ENCODE assay signal across 17 cellular contexts in genomic region chr6:116271309-116271708, GRCh38. TPM values are rescaled to one million over a fixed set of nuclear protein-coding genes. Genes with fewer than 3 reads are reported as not detected.
DNase-seq lines count a peak whose midpoint lies in the region; ATAC-seq lines count a peak whose summit lies in the region.
"Had no signal": no experiment of that assay in that cellular context is flagged by ENCODE, and none has a peak within 500 bp of the region (broad histone marks: within the 10 kb centered on the region; RNA-seq: fewer than 3 reads in every experiment).

No MANE protein-coding gene starts in this region.

- peak overlapping the region; percentile 31 for H3K27ac ChIP-seq in naive thymus-derived CD4-positive, alpha-beta T cell (ENCODE audit: low read depth, low read length)
- H3K27ac ChIP-seq: 22Rv1, PC-9 had no signal

- H3K9me3 ChIP-seq in naive thymus-derived CD4-positive, alpha-beta T cell (ENCODE audit: control insufficient read depth in 2 of 3, low read length in 3 of 3): no peaks in the 10 kb centered on the region
- H3K9me3 ChIP-seq: BE2C had no signal

- CTCF ChIA-PET in naive thymus-derived CD4-positive, alpha-beta T cell (lab: Charles Lee): interaction anchor here (0.9 kb wide), 1 partner anchor 264 kb away, joined by 3 read pairs; no protein-coding TSS in a partner anchor

- H3K27me3 ChIP-seq in naive thymus-derived CD4-positive, alpha-beta T cell (ENCODE audit: control insufficient read depth in 2 of 2, insufficient read depth in 2 of 2, low read length in 2 of 2): no peaks in the 10 kb centered on the region
- H3K27me3 ChIP-seq: BE2C had no signal

- H3K9me3 Mint-ChIP-seq in activated T-cell treated with anti-CD3 and anti-CD28 coated beads, Interleukin-2, amount 50 U/mL, for 24 hours: no peaks in the 10 kb centered on the region
- H3K9me3 Mint-ChIP-seq in activated T-cell treated with anti-CD3 and anti-CD28 coated beads, Interleukin-2, amount 50 U/mL, for 4 hours: no peaks in the 10 kb centered on the region
- no peaks in the 10 kb centered on the region for H3K9me3 Mint-ChIP-seq in activated T-helper 17 cell treated with anti-CD3 and anti-CD28 coated beads, Interleukin-2, amount 50 U/mL, for 72 hours
- H3K9me3 Mint-ChIP-seq in naive thymus-derived CD4-positive, alpha-beta T cell: no peaks in the 10 kb centered on the region
- H3K9me3 Mint-ChIP-seq: HFFc6 had no signal

- no peak for DNase-seq in activated T-cell treated with anti-CD3 and anti-CD28 coated beads, Interleukin-2, amount 50 U/mL, for 24 hours
- no peak for DNase-seq in activated T-cell treated with anti-CD3 and anti-CD28 coated beads, Interleukin-2, amount 50 U/mL, for 4 hours
- DNase-seq in ELF-1 (ENCODE audit: low read depth, low spot score) (peak; percentile 32), COLO829 (ENCODE audit: low spot score) (no peak), NCI-H2029 (lab: John Stamatoyannopoulos, UW) (no peak), globus pallidus (ENCODE audit: low spot score) (no peak)
- no peak for DNase-seq in naive thymus-derived CD4-positive, alpha-beta T cell
- DNase-seq: BE2C, DMS 273 treated with DMSO at 0.1 percent for 48 hours, HFFc6, NCI-H1092, NCI-H146, NCI-H2081 treated with DMSO at 0.1 percent for 48 hours, NCI-H524, PC-9 had no signal

- H3K27me3 Mint-ChIP-seq in activated T-cell treated with anti-CD3 and anti-CD28 coated beads, Interleukin-2, amount 50 U/mL, for 24 hours: no peaks in the 10 kb centered on the region
- no peaks in the 10 kb centered on the region for H3K27me3 Mint-ChIP-seq in activated T-cell treated with anti-CD3 and anti-CD28 coated beads, Interleukin-2, amount 50 U/mL, for 4 hours (ENCODE audit: low read depth)
- H3K27me3 Mint-ChIP-seq in activated T-helper 17 cell treated with anti-CD3 and anti-CD28 coated beads, Interleukin-2, amount 50 U/mL, for 72 hours: no peaks in the 10 kb centered on the region
- H3K27me3 Mint-ChIP-seq in naive thymus-derived CD4-positive, alpha-beta T cell: no peaks in the 10 kb centered on the region

- intact Hi-C loops in naive thymus-derived CD4-positive, alpha-beta T cell (cut with micrococcal nuclease): loop anchor here in 1 of 2 donors (10.0 kb wide), 1 partner anchor 1403 kb away; the partner anchor contains the start of gene NUS1

- peaks cover 52% of the 10 kb centered on the region for H3K4me1 Mint-ChIP-seq in activated T-cell treated with anti-CD3 and anti-CD28 coated beads, Interleukin-2, amount 50 U/mL, for 24 hours (ENCODE audit: low read depth)
- peaks cover 39% of the 10 kb centered on the region for H3K4me1 Mint-ChIP-seq in activated T-cell treated with anti-CD3 and anti-CD28 coated beads, Interleukin-2, amount 50 U/mL, for 4 hours (ENCODE audit: low read depth)
- H3K4me1 Mint-ChIP-seq in activated T-helper 17 cell treated with anti-CD3 and anti-CD28 coated beads, Interleukin-2, amount 50 U/mL, for 72 hours: peaks cover 25% of the 10 kb centered on the region
- H3K4me1 Mint-ChIP-seq in naive thymus-derived CD4-positive, alpha-beta T cell: peaks cover 15 to 69% (median 60%) of the 10 kb centered on the region in 7 donors

- H3K27ac Mint-ChIP-seq in activated T-cell treated with anti-CD3 and anti-CD28 coated beads, Interleukin-2, amount 50 U/mL, for 24 hours: peak overlapping the region; percentile 62
- peak overlapping the region; percentile 52 for H3K27ac Mint-ChIP-seq in activated T-helper 17 cell treated with anti-CD3 and anti-CD28 coated beads, Interleukin-2, amount 50 U/mL, for 72 hours
- peak overlapping the region in 5 of 9 donors; percentile 4 to 63 (median 60) for H3K27ac Mint-ChIP-seq in naive thymus-derived CD4-positive, alpha-beta T cell
- H3K27ac Mint-ChIP-seq: HFFc6 had no signal

- POLR2A ChIA-PET in naive thymus-derived CD4-positive, alpha-beta T cell (lab: Charles Lee): interaction anchor here (1.6 to 3.9 kb wide), 2 partner anchors 8 to 17 kb away, joined by 7 to 41 read pairs; partner anchors contain the start of genes TSPYL1 and TSPYL4

- no peak overlapping the region for H3K4me3 Mint-ChIP-seq in activated T-cell treated with anti-CD3 and anti-CD28 coated beads, Interleukin-2, amount 50 U/mL, for 24 hours
- no peak overlapping the region for H3K4me3 Mint-ChIP-seq in activated T-cell treated with anti-CD3 and anti-CD28 coated beads, Interleukin-2, amount 50 U/mL, for 4 hours
- H3K4me3 Mint-ChIP-seq in activated T-helper 17 cell treated with anti-CD3 and anti-CD28 coated beads, Interleukin-2, amount 50 U/mL, for 72 hours: no peak overlapping the region
- H3K4me3 Mint-ChIP-seq in naive thymus-derived CD4-positive, alpha-beta T cell: no peak overlapping the region
- H3K4me3 Mint-ChIP-seq: HFFc6 had no signal

- no peak for ATAC-seq in activated T-cell treated with anti-CD3 and anti-CD28 coated beads, Interleukin-2, amount 50 U/mL, for 4 hours
- ATAC-seq in activated T-helper 17 cell treated with anti-CD3 and anti-CD28 coated beads, Interleukin-2, amount 50 U/mL, for 72 hours (replicated peaks): no peak
- ATAC-seq in naive thymus-derived CD4-positive, alpha-beta T cell: no peak

- peaks cover 0 to 12% (median 5%) of the 10 kb centered on the region in 3 experiments for H3K36me3 ChIP-seq in naive thymus-derived CD4-positive, alpha-beta T cell (ENCODE audit: control insufficient read depth in 2 of 3, insufficient read depth in 3 of 3, low read length in 3 of 3)

- H3K4me1 ChIP-seq in naive thymus-derived CD4-positive, alpha-beta T cell (ENCODE audit: control insufficient read depth in 2 of 2, insufficient read depth in 2 of 2, low read length in 2 of 2): peaks cover 12 to 14% of the 10 kb centered on the region in 2 donors
- H3K4me1 ChIP-seq: BE2C had no signal

- H3K36me3 Mint-ChIP-seq in activated T-cell treated with anti-CD3 and anti-CD28 coated beads, Interleukin-2, amount 50 U/mL, for 24 hours (ENCODE audit: low read depth): peaks cover 61% of the 10 kb centered on the region
- peaks cover 21% of the 10 kb centered on the region for H3K36me3 Mint-ChIP-seq in activated T-cell treated with anti-CD3 and anti-CD28 coated beads, Interleukin-2, amount 50 U/mL, for 4 hours (ENCODE audit: insufficient read depth)
- peaks cover 64% of the 10 kb centered on the region for H3K36me3 Mint-ChIP-seq in activated T-helper 17 cell treated with anti-CD3 and anti-CD28 coated beads, Interleukin-2, amount 50 U/mL, for 72 hours (ENCODE audit: low read depth)
- H3K36me3 Mint-ChIP-seq in naive thymus-derived CD4-positive, alpha-beta T cell: peaks cover 0 to 30% (median 10%) of the 10 kb centered on the region in 5 donors

- H3K4me3 ChIP-seq in naive thymus-derived CD4-positive, alpha-beta T cell (ENCODE audit: low read length): no peak overlapping the region
- H3K4me3 ChIP-seq: PC-9 had no signal

RNA-seq across cellular contexts. Expression of gene TSPYL1, which starts 8.4 kb away (rescaled TPM):
- 10 to 100 TPM; 42.8 to 53.4 (median 46.3) TPM for total RNA-seq in activated T-cell treated with anti-CD3 and anti-CD28 coated beads, Interleukin-2, amount 50 U/mL, for 4 hours
- 10 to 100 TPM; 47.9 to 64.6 TPM for total RNA-seq in activated T-helper 17 cell treated with anti-CD3 and anti-CD28 coated beads, Interleukin-2, amount 50 U/mL, for 72 hours
- 100 to 1,000 TPM in 3 of 5 experiments, 10 to 100 TPM in 2; 42.8 to 226 (median 104) TPM for total RNA-seq in naive thymus-derived CD4-positive, alpha-beta T cell
- 10 to 100 TPM; 34.9 to 43.9 TPM for polyA plus RNA-seq in naive thymus-derived CD4-positive, alpha-beta T cell

RNA-seq across cellular contexts. Expression of gene TSPYL4, which starts 17.4 kb away (rescaled TPM):
- total RNA-seq in activated T-cell treated with anti-CD3 and anti-CD28 coated beads, Interleukin-2, amount 50 U/mL, for 4 hours: 10 to 100 TPM; 17.3 to 19.2 (median 18.5) TPM
- 10 to 100 TPM; 10.3 to 13.1 TPM for total RNA-seq in activated T-helper 17 cell treated with anti-CD3 and anti-CD28 coated beads, Interleukin-2, amount 50 U/mL, for 72 hours
- total RNA-seq in naive thymus-derived CD4-positive, alpha-beta T cell: 10 to 100 TPM; 18.2 to 58.2 (median 21.5) TPM
- polyA plus RNA-seq in naive thymus-derived CD4-positive, alpha-beta T cell: 10 to 100 TPM in 1 of 2 donors, 1 to 10 TPM in 1; 9.7 to 19.3 TPM
